1 cellular context compared by ENCODE assay signal in genomic region chr3:189680723-189681122, GRCh38.
TF ChIP-seq lines count a peak whose summit lies in the region.

No MANE protein-coding gene starts in this region.

TF ChIP-seq in H1, 55 proteins besides CTCF, POLR2A, EP300 and RAD21 (continued from another document):
- TF ChIP-seq, protein P1, sequence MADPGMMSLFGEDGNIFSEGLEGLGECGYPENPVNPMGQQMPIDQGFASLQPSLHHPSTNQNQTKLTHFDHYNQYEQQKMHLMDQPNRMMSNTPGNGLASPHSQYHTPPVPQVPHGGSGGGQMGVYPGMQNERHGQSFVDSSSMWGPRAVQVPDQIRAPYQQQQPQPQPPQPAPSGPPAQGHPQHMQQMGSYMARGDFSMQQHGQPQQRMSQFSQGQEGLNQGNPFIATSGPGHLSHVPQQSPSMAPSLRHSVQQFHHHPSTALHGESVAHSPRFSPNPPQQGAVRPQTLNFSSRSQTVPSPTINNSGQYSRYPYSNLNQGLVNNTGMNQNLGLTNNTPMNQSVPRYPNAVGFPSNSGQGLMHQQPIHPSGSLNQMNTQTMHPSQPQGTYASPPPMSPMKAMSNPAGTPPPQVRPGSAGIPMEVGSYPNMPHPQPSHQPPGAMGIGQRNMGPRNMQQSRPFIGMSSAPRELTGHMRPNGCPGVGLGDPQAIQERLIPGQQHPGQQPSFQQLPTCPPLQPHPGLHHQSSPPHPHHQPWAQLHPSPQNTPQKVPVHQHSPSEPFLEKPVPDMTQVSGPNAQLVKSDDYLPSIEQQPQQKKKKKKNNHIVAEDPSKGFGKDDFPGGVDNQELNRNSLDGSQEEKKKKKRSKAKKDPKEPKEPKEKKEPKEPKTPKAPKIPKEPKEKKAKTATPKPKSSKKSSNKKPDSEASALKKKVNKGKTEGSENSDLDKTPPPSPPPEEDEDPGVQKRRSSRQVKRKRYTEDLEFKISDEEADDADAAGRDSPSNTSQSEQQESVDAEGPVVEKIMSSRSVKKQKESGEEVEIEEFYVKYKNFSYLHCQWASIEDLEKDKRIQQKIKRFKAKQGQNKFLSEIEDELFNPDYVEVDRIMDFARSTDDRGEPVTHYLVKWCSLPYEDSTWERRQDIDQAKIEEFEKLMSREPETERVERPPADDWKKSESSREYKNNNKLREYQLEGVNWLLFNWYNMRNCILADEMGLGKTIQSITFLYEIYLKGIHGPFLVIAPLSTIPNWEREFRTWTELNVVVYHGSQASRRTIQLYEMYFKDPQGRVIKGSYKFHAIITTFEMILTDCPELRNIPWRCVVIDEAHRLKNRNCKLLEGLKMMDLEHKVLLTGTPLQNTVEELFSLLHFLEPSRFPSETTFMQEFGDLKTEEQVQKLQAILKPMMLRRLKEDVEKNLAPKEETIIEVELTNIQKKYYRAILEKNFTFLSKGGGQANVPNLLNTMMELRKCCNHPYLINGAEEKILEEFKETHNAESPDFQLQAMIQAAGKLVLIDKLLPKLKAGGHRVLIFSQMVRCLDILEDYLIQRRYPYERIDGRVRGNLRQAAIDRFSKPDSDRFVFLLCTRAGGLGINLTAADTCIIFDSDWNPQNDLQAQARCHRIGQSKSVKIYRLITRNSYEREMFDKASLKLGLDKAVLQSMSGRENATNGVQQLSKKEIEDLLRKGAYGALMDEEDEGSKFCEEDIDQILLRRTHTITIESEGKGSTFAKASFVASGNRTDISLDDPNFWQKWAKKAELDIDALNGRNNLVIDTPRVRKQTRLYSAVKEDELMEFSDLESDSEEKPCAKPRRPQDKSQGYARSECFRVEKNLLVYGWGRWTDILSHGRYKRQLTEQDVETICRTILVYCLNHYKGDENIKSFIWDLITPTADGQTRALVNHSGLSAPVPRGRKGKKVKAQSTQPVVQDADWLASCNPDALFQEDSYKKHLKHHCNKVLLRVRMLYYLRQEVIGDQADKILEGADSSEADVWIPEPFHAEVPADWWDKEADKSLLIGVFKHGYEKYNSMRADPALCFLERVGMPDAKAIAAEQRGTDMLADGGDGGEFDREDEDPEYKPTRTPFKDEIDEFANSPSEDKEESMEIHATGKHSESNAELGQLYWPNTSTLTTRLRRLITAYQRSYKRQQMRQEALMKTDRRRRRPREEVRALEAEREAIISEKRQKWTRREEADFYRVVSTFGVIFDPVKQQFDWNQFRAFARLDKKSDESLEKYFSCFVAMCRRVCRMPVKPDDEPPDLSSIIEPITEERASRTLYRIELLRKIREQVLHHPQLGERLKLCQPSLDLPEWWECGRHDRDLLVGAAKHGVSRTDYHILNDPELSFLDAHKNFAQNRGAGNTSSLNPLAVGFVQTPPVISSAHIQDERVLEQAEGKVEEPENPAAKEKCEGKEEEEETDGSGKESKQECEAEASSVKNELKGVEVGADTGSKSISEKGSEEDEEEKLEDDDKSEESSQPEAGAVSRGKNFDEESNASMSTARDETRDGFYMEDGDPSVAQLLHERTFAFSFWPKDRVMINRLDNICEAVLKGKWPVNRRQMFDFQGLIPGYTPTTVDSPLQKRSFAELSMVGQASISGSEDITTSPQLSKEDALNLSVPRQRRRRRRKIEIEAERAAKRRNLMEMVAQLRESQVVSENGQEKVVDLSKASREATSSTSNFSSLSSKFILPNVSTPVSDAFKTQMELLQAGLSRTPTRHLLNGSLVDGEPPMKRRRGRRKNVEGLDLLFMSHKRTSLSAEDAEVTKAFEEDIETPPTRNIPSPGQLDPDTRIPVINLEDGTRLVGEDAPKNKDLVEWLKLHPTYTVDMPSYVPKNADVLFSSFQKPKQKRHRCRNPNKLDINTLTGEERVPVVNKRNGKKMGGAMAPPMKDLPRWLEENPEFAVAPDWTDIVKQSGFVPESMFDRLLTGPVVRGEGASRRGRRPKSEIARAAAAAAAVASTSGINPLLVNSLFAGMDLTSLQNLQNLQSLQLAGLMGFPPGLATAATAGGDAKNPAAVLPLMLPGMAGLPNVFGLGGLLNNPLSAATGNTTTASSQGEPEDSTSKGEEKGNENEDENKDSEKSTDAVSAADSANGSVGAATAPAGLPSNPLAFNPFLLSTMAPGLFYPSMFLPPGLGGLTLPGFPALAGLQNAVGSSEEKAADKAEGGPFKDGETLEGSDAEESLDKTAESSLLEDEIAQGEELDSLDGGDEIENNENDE (IDR thresholded peaks at IDR 0.05; ENCODE audit: insufficient replicate concordance, low read length): no peak
- TF ChIP-seq E2F6 (IDR thresholded peaks at IDR 0.05) (no peak), PHF8 (conservative IDR thresholded peaks at IDR 0.05; ENCODE audit: low read depth, low read length) (no peak)
